Comparison of ENCODE assay signal across 24 cellular contexts in the genomic region with DNA sequence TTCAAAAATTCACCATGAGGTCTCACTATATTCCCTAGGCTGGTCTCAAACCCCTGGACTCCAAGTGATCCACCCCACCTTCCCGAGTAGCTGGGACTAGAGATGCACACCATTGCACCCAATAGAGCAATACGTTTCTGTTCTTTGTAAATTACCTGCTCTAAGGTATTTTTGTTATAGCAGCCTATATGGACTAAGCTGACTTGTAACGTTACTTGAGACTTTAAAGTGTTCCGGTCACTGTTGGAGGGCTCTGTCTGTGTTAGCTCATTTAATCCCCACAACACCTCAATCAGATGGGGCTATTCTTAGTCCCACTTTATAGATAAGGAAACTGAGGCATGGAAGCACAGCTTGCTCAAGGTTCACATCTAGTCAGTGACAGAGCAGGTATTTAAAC.
"Had no signal": no experiment of that assay in that cellular context is flagged by ENCODE, and none has a peak within 500 bp of the region (broad histone marks: within the 10 kb centered on the region; RNA-seq: fewer than 3 reads in every experiment).

No MANE protein-coding gene starts in this region.

- H3K27ac Mint-ChIP-seq: activated naive CD8-positive, alpha-beta T cell treated with anti-CD3 and anti-CD28 coated beads for 36 hours; brain; mesothelial cell of epicardium had no signal

- H3K27me3 Mint-ChIP-seq: activated B cell treated with CpG ODN at 0.5 μM for 24 hours; activated naive CD8-positive, alpha-beta T cell treated with anti-CD3 and anti-CD28 coated beads for 36 hours; brain; effector memory CD8-positive, alpha-beta T cell; naive thymus-derived CD8-positive, alpha-beta T cell had no signal

- H3K4me3 Mint-ChIP-seq: activated B cell treated with CpG ODN at 0.5 μM for 24 hours; activated naive CD8-positive, alpha-beta T cell treated with anti-CD3 and anti-CD28 coated beads for 36 hours; activated T-helper 1 cell treated with anti-CD3 and anti-CD28 coated beads, Interleukin-12 subunit alpha, Interleukin-12 subunit beta, Interleukin-2, Interleukin-4 antibody, amounts not matched to agents 30 ng/mL and 10 ng/mL and 1 ng/mL, durations not matched to agents 14 hours and 24 hours and 36 hours; brain; effector memory CD8-positive, alpha-beta T cell; mesothelial cell of epicardium; naive thymus-derived CD8-positive, alpha-beta T cell; neural crest cell had no signal

- H3K27me3 ChIP-seq: ascending aorta, cardiac muscle cell, foreskin keratinocyte, heart right ventricle, pancreas, spleen had no signal

- H3K9me3 ChIP-seq: ascending aorta, pancreas, psoas muscle, spleen, thoracic aorta had no signal

- H3K27ac ChIP-seq: ascending aorta, cardiac muscle cell, foreskin keratinocyte, heart right ventricle, pancreas, psoas muscle, thoracic aorta had no signal

- DNase-seq: activated B cell treated with CpG ODN at 0.5 μM for 24 hours; activated gamma-delta T cell; activated naive CD8-positive, alpha-beta T cell treated with anti-CD3 and anti-CD28 coated beads for 36 hours; cortex of kidney; effector memory CD8-positive, alpha-beta T cell; foreskin keratinocyte; heart right ventricle; naive thymus-derived CD8-positive, alpha-beta T cell; nucleus accumbens; pancreas; psoas muscle; spleen; stimulated activated CD4-positive, alpha-beta T cell treated with anti-CD3 and anti-CD28 coated beads, Interleukin-2, amount 100 ng/mL, for 48 hours; stimulated activated naive CD8-positive, alpha-beta T cell treated with anti-CD3 and anti-CD28 coated beads, Interleukin-15, Interleukin-2, amounts not matched to agents 100 U/mL and 50 U/mL, for 24 hours; trophoblast cell had no signal

- FAIRE-seq: pancreas, urothelium cell line had no signal

- H3K4me1 ChIP-seq: ascending aorta, foreskin keratinocyte, pancreas, psoas muscle had no signal

- H3K4me3 ChIP-seq: ascending aorta, cardiac muscle cell, heart right ventricle, pancreas, psoas muscle, spleen, thoracic aorta had no signal

- H3K9me3 Mint-ChIP-seq: activated B cell treated with CpG ODN at 0.5 μM for 24 hours; activated naive CD8-positive, alpha-beta T cell treated with anti-CD3 and anti-CD28 coated beads for 36 hours; activated T-helper 1 cell treated with anti-CD3 and anti-CD28 coated beads, Interleukin-12 subunit alpha, Interleukin-12 subunit beta, Interleukin-2, Interleukin-4 antibody, amounts not matched to agents 30 ng/mL and 10 ng/mL and 1 ng/mL, durations not matched to agents 14 hours and 24 hours and 36 hours; effector memory CD8-positive, alpha-beta T cell; mesothelial cell of epicardium; naive thymus-derived CD8-positive, alpha-beta T cell; neural crest cell had no signal

- ATAC-seq: effector memory CD8-positive, alpha-beta T cell; esophagus mucosa; foreskin keratinocyte; heart right ventricle; naive thymus-derived CD8-positive, alpha-beta T cell; pancreas; psoas muscle; stimulated activated naive CD8-positive, alpha-beta T cell treated with anti-CD3 and anti-CD28 coated beads, Interleukin-15, Interleukin-2, amounts not matched to agents 100 U/mL and 50 U/mL, for 24 hours had no signal

- H3K4me1 Mint-ChIP-seq: brain had no signal
